In genomic region chr7:116573541-116573940, GRCh38 we compare ENCODE assay signal across 17 cellular contexts. TPM values are rescaled to one million over a fixed set of nuclear protein-coding genes. Genes with fewer than 3 reads are reported as not detected.
DNase-seq lines count a peak whose midpoint lies in the region; ATAC-seq, FAIRE-seq and TF ChIP-seq lines count a peak whose summit lies in the region.
"Had no signal": no experiment of that assay in that cellular context is flagged by ENCODE, and none has a peak within 500 bp of the region (broad histone marks: within the 10 kb centered on the region; RNA-seq: fewer than 3 reads in every experiment).

No MANE protein-coding gene starts in this region.

- DNase-seq in A673 (ENCODE audit: low spot score) (peak; percentile 59), GM19239 (ENCODE audit: insufficient read length, low spot score) (no peak), Panc1 (ENCODE audit: low read depth, low spot score) (no peak), mucosa of descending colon (no peak)
- no peak for DNase-seq in stimulated activated CD4-positive, alpha-beta T cell treated with anti-CD3 and anti-CD28 coated beads, Interleukin-15, amount 100 ng/mL, for 24 hours
- DNase-seq: activated CD4-positive, alpha-beta memory T cell treated with anti-CD3 and anti-CD28 coated beads, Interleukin-2, amount 10 ng/mL, durations not matched to agents 7 days and 5 days; activated naive CD4-positive, alpha-beta T cell treated with anti-CD3 and anti-CD28 coated beads, Interleukin-2, amount 10 ng/mL, durations not matched to agents 7 days and 5 days; activated T-cell treated with anti-CD3 and anti-CD28 coated beads, Interleukin-2, amount 50 U/mL, for 24 hours; endodermal cell; NCI-H146; NCI-H82 had no signal

- ATAC-seq in Panc1, result no peak
- peak; percentile 39 for ATAC-seq in mucosa of descending colon
- ATAC-seq in GM21786 (IDR thresholded peaks at IDR 0.05; ENCODE audit: unreplicated experiment), result no peak
- no peak for ATAC-seq in GM19023 (IDR thresholded peaks at IDR 0.05; ENCODE audit: unreplicated experiment)

- H3K4me3 ChIP-seq in A673 (ENCODE audit: low read depth, low read length, poor library complexity, severe bottlenecking), result no peak overlapping the region
- H3K4me3 ChIP-seq in Panc1 (ENCODE audit: low read depth in 2 of 2, low read length in 2 of 2), result no peak overlapping the region
- H3K4me3 ChIP-seq in mucosa of descending colon, result no peak overlapping the region
- H3K4me3 ChIP-seq: hepatocyte had no signal

- no peaks in the 10 kb centered on the region for H3K27me3 ChIP-seq in A673 (replicated peaks; ENCODE audit: insufficient read depth, low read depth, low read length, poor library complexity)
- H3K27me3 ChIP-seq in Panc1 (ENCODE audit: control insufficient read depth, insufficient read depth, low read length), result no peaks in the 10 kb centered on the region
- H3K27me3 ChIP-seq: hepatocyte had no signal

- CTCF ChIA-PET in A673 (lab: Charles Lee), result no interaction called here
- CTCF ChIA-PET in Panc1 (lab: Charles Lee), result no interaction called here

- peaks cover 84% of the 10 kb centered on the region for H3K4me1 ChIP-seq in A673 (ENCODE audit: insufficient read depth, low read length, poor library complexity, severe bottlenecking)
- 0 out of 2 replicates have a peak, but pooled peaks cover 9% of the 10 kb centered on the region for H3K4me1 ChIP-seq in Panc1 (ENCODE audit: control insufficient read depth, insufficient read depth, low read length)
- peaks cover 11% of the 10 kb centered on the region for H3K4me1 ChIP-seq in mucosa of descending colon (ENCODE audit: low read depth)

- TF ChIP-seq CTCF in A673 (conservative IDR thresholded peaks at IDR 0.05; ENCODE audit: low read depth, low read length), result no peak
- no peak for TF ChIP-seq CTCF in Panc1 (IDR thresholded peaks at IDR 0.05)
- TF ChIP-seq CTCF in mucosa of descending colon (IDR thresholded peaks at IDR 0.05), result no peak

- FAIRE-seq in GM19239 (lab: Jason Lieb, UNC), result peak; percentile 56
- FAIRE-seq: astrocyte, islet of Langerhans had no signal

- in situ Hi-C loops in Panc1 (cut with HindIII; ENCODE audit: low pct_unique_long_range_greater_than_20kb, low sequenced_read_pairs), result no loop called here

- intact Hi-C loops in A673 (cut with micrococcal nuclease; ENCODE audit: unreplicated experiment) (no loop called here), Panc1 (cut with micrococcal nuclease; ENCODE audit: unreplicated experiment) (no loop called here), mucosa of descending colon (cut with DNase I, micrococcal nuclease) (no loop called here)

- H3K36me3 ChIP-seq in A673 (ENCODE audit: insufficient read depth, low read length, poor library complexity, severe bottlenecking) (no peaks in the 10 kb centered on the region), Panc1 (ENCODE audit: control insufficient read depth, insufficient read depth, low read length) (no peaks in the 10 kb centered on the region), mucosa of descending colon (ENCODE audit: low read depth) (no peaks in the 10 kb centered on the region)

- H3K27ac ChIP-seq in A673 (ENCODE audit: low read depth, low read length, poor library complexity, severe bottlenecking), result peak overlapping the region; percentile 44
- H3K27ac ChIP-seq in Panc1 (ENCODE audit: low read length), result peak overlapping the region; percentile 23; the same call in 1 of the 2 replicates
- H3K27ac ChIP-seq: hepatocyte, VCaP had no signal

- H3K9me3 ChIP-seq in A673 (ENCODE audit: low read depth, low read length, poor library complexity, severe bottlenecking), result no peaks in the 10 kb centered on the region
- H3K9me3 ChIP-seq in Panc1 (ENCODE audit: control insufficient read depth, insufficient read depth, low read depth, low read length), result no peaks in the 10 kb centered on the region
- H3K9me3 ChIP-seq in mucosa of descending colon, result no peaks in the 10 kb centered on the region

- BruUV-seq in A673 (replicated peaks; lab: Mats Ljungman, UMichigan) (no TSS peak), Panc1 (replicated peaks; lab: Mats Ljungman, UMichigan) (no TSS peak)

- POLR2A ChIA-PET in A673 (lab: Charles Lee; ENCODE audit: low non-redundant PET), result no interaction called here
- POLR2A ChIA-PET in Panc1 (lab: Charles Lee), result no interaction called here

RNA-seq across cellular contexts. Expression of gene CAV1, which starts 48.7 kb away (rescaled TPM):
- total RNA-seq in A673 (2021) (1,757 and 2,074 TPM in 2 replicates), Panc1 (2021; ENCODE audit: unreplicated experiment) (496 TPM), mucosa of descending colon (100 to 1,000 TPM in 1 of 3 donors, 10 to 100 TPM in 2; 17.9 to 248 (median 46.1) TPM)
- 465 TPM for polyA plus RNA-seq in Panc1 (2012; ENCODE audit: insufficient read length)
